ENCODE assay signal across 1 cellular context in genomic region chr3:179347108-179347382, GRCh38.
TF ChIP-seq lines count a peak whose summit lies in the region.

No MANE protein-coding gene starts in this region.

TF ChIP-seq in WTC11, 78 proteins besides CTCF, POLR2A, EP300 and RAD21 (continued from another document):
- TF ChIP-seq E2F5 (CRISPR knock-in tag; IDR thresholded peaks at IDR 0.05) (no peak), ARID4B (CRISPR knock-in tag; IDR thresholded peaks at IDR 0.05; ENCODE audit: borderline replicate concordance) (no peak), RELA (CRISPR knock-in tag; IDR thresholded peaks at IDR 0.05; ENCODE audit: borderline replicate concordance) (no peak)
